ENCODE assay signal across 9 cellular contexts in the genomic region with DNA sequence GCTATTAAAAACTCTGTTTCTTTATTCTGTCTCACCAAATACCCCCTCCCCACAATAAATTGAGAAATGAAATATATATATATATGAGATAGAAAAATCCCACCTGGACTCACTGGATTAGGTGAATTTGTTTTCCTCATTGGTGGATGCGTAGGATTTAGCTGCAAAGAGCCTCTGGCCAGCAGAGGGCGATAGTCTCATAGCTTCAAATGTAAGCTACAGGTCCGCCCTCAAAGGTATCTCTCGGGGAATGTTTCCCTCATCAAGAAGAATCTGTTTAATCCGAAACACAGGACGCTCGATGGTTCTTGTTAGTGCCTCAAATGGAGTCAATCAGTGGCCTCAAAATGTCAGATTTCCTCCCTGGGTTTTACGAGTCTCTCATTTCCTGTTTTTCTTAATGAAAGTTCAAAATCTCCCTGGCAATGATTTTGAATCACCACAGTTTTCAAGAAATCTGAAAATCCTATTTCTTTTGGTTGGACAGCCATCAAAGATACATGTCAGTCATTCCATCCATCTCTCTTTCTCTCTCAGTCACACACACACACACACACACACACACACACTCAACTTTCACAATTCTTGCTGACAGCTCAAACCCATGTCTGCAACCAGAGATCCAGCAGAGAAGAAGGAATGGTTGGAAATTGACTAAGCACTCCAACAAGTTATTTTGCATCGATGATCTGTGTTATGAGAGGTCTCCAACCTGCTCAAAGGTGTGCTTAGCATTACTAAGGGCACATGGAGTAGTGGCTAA. TPM values are rescaled to one million over a fixed set of nuclear protein-coding genes. Genes with fewer than 3 reads are reported as not detected.
A peak's percentile ranks its signal among the peaks of the same experiment; 100 is the strongest.
DNase-seq lines count a peak whose midpoint lies in the region; ATAC-seq, FAIRE-seq and TF ChIP-seq lines count a peak whose summit lies in the region.
"Had no signal": no experiment of that assay in that cellular context is flagged by ENCODE, and none has a peak within 500 bp of the region (broad histone marks: within the 10 kb centered on the region; RNA-seq: fewer than 3 reads in every experiment).

No MANE protein-coding gene starts in this region.

- POLR2A ChIA-PET in activated CD8-positive, alpha-beta T cell treated with anti-CD3 and anti-CD28 coated beads, Interleukin-2, amount 10 ng/mL, durations not matched to agents 7 days and 5 days (lab: Charles Lee) = no interaction called here

- CTCF ChIA-PET in activated CD8-positive, alpha-beta T cell treated with anti-CD3 and anti-CD28 coated beads, Interleukin-2, amount 10 ng/mL, durations not matched to agents 7 days and 5 days (lab: Charles Lee) = interaction anchor here (0.7 to 2.3 kb wide), 32 partner anchors 9 to 199 kb away, joined by 3 to 24 read pairs (median 4); a partner anchor contains a TSS

- DNase-seq in D721Med (ENCODE audit: insufficient read length, low spot score) (peak; percentile 53), NCI-H748 (lab: John Stamatoyannopoulos, UW; ENCODE audit: unreplicated experiment) (peak; percentile 81), mucosa of gallbladder (ENCODE audit: low spot score) (peak; percentile 81)
- DNase-seq in activated CD8-positive, alpha-beta T cell treated with anti-CD3 and anti-CD28 coated beads, Interleukin-2, amount 10 ng/mL, durations not matched to agents 7 days and 5 days = peak; percentile 83
- peak; percentile 60 to 68 (median 68) for DNase-seq in effector memory CD8-positive, alpha-beta T cell
- peak; percentile 27 to 61 for DNase-seq in stimulated activated CD8-positive, alpha-beta memory T cell treated with anti-CD3 and anti-CD28 coated beads, Interleukin-4, amount 100 ng/mL, for 4 hours (ENCODE audit: low read depth in 2 of 2, low spot score in 1 of 2)

- H3K9me3 Mint-ChIP-seq in activated CD8-positive, alpha-beta T cell treated with anti-CD3 and anti-CD28 coated beads, Interleukin-2, amount 10 ng/mL, durations not matched to agents 7 days and 5 days (ENCODE audit: insufficient read depth) = no peaks in the 10 kb centered on the region
- H3K9me3 Mint-ChIP-seq in effector memory CD8-positive, alpha-beta T cell = no peaks in the 10 kb centered on the region

- peaks cover 9% of the 10 kb centered on the region for H3K4me1 Mint-ChIP-seq in activated CD8-positive, alpha-beta T cell treated with anti-CD3 and anti-CD28 coated beads, Interleukin-2, amount 10 ng/mL, durations not matched to agents 7 days and 5 days (ENCODE audit: low read depth)
- H3K4me1 Mint-ChIP-seq in effector memory CD8-positive, alpha-beta T cell (ENCODE audit: low read depth in 2 of 2) = no peaks in the 10 kb centered on the region

- peak overlapping the region; percentile 2 for H3K4me3 Mint-ChIP-seq in activated CD8-positive, alpha-beta T cell treated with anti-CD3 and anti-CD28 coated beads, Interleukin-2, amount 10 ng/mL, durations not matched to agents 7 days and 5 days
- H3K4me3 Mint-ChIP-seq in effector memory CD8-positive, alpha-beta T cell = peak overlapping the region in 1 of 2 donors; percentile 7

- no peak overlapping the region for H3K27ac Mint-ChIP-seq in activated CD8-positive, alpha-beta T cell treated with anti-CD3 and anti-CD28 coated beads, Interleukin-2, amount 10 ng/mL, durations not matched to agents 7 days and 5 days
- H3K27ac Mint-ChIP-seq in effector memory CD8-positive, alpha-beta T cell = no peak overlapping the region

- peak; percentile 99 for TF ChIP-seq CTCF in D721Med (IDR thresholded peaks at IDR 0.05; ENCODE audit: insufficient read depth, missing control alignments)

- H3K27me3 Mint-ChIP-seq in activated CD8-positive, alpha-beta T cell treated with anti-CD3 and anti-CD28 coated beads, Interleukin-2, amount 10 ng/mL, durations not matched to agents 7 days and 5 days (ENCODE audit: low read depth) = peaks cover 41% of the 10 kb centered on the region
- H3K27me3 Mint-ChIP-seq in effector memory CD8-positive, alpha-beta T cell = peaks cover 44 to 69% of the 10 kb centered on the region in 2 donors

- no peaks in the 10 kb centered on the region for H3K36me3 Mint-ChIP-seq in activated CD8-positive, alpha-beta T cell treated with anti-CD3 and anti-CD28 coated beads, Interleukin-2, amount 10 ng/mL, durations not matched to agents 7 days and 5 days (ENCODE audit: low read depth)
- H3K36me3 Mint-ChIP-seq in effector memory CD8-positive, alpha-beta T cell (ENCODE audit: insufficient read depth) = no peaks in the 10 kb centered on the region

- ATAC-seq in HG02981 (IDR thresholded peaks at IDR 0.05; ENCODE audit: unreplicated experiment) (peak; percentile 59), HG02884 (IDR thresholded peaks at IDR 0.05; ENCODE audit: unreplicated experiment) (no peak)
- peak; percentile 73 for ATAC-seq in activated CD8-positive, alpha-beta T cell treated with anti-CD3 and anti-CD28 coated beads, Interleukin-2, amount 10 ng/mL, durations not matched to agents 7 days and 5 days
- peak; percentile 78 for ATAC-seq in effector memory CD8-positive, alpha-beta T cell (replicated peaks)

- no peak for FAIRE-seq in D721Med (lab: Jason Lieb, UNC)
- FAIRE-seq: colon had no signal

RNA-seq across cellular contexts. Expression of a gene that starts 13.9 kb away (rescaled TPM):
- not detected for total RNA-seq in activated CD8-positive, alpha-beta T cell treated with anti-CD3 and anti-CD28 coated beads, Interleukin-2, amount 10 ng/mL, durations not matched to agents 7 days and 5 days
- 0.12 TPM for total RNA-seq in mucosa of gallbladder
